ENCODE assay signal across 15 cellular contexts in genomic region chr2:165141601-165142000, GRCh38.
DNase-seq lines count a peak whose midpoint lies in the region; ATAC-seq and TF ChIP-seq lines count a peak whose summit lies in the region.
"Had no signal": no experiment of that assay in that cellular context is flagged by ENCODE, and none has a peak within 500 bp of the region (broad histone marks: within the 10 kb centered on the region; RNA-seq: fewer than 3 reads in every experiment).

No MANE protein-coding gene starts in this region.

- 78 to 91% methylated on average over 1 of the region's 1 CpG for WGBS in testis, 2 donors

- no peak for TF ChIP-seq POLR2A in testis (IDR thresholded peaks at IDR 0.05)

- H2AFZ ChIP-seq in OCI-LY7 (ENCODE audit: low read length): no peak overlapping the region

- H3K9me3 ChIP-seq in OCI-LY7 (ENCODE audit: low read length) (no peaks in the 10 kb centered on the region), testis (no peaks in the 10 kb centered on the region)
- H3K9me3 ChIP-seq: A549, lower lobe of right lung had no signal

- CTCF ChIA-PET in OCI-LY7 (lab: Charles Lee; ENCODE audit: unreplicated experiment): no interaction called here

- intact Hi-C loops in OCI-LY7 (cut with micrococcal nuclease; ENCODE audit: unreplicated experiment): loop anchor here (2.0 kb wide), 1 partner anchor 63 kb away; the partner anchor contains the start of gene SCN3A
- intact Hi-C loops in testis (cut with DNase I; ENCODE audit: low total_unique reads): no loop called here

- POLR2A ChIA-PET in OCI-LY7 (lab: Charles Lee): no interaction called here

- H3K4me3 ChIP-seq in OCI-LY7 (ENCODE audit: low read depth, low read length, poor library complexity, severe bottlenecking) (no peak overlapping the region), epithelial cell of esophagus (ENCODE audit: low read length) (no peak overlapping the region), testis (no peak overlapping the region)
- H3K4me3 ChIP-seq: A549, lower lobe of right lung had no signal

- TF ChIP-seq CTCF in OCI-LY7 (conservative IDR thresholded peaks at IDR 0.05; ENCODE audit: low read length) (peak; percentile 71), epithelial cell of esophagus (IDR thresholded peaks at IDR 0.05; ENCODE audit: insufficient read depth, low read depth, low read length, missing control alignments) (peak; percentile 18), testis (IDR thresholded peaks at IDR 0.05) (peak in 2 of 3 experiments; percentile 19 to 20)

- BruUV-seq in OCI-LY7 (replicated peaks; lab: Mats Ljungman, UMichigan): no TSS peak

- no peaks in the 10 kb centered on the region for H3K27me3 ChIP-seq in testis

- H3K27ac ChIP-seq in OCI-LY7 (ENCODE audit: low read depth, low read length, poor library complexity, severe bottlenecking): no peak overlapping the region
- no peak overlapping the region for H3K27ac ChIP-seq in testis
- H3K27ac ChIP-seq: A549, lower lobe of right lung had no signal

- DNase-seq in NCI-H2081 (lab: John Stamatoyannopoulos, UW) (peak; percentile 7 to 23), NCI-H2081 treated with DMSO at 0.1 percent for 48 hours (lab: John Stamatoyannopoulos, UW) (no peak), OCI-LY7 (ENCODE audit: low spot score) (peak; percentile 24), epithelial cell of esophagus (ENCODE audit: low read depth) (peak; percentile 6), testis (no peak)
- no peak for DNase-seq in effector CD8-positive, alpha-beta T cell (lab: John Stamatoyannopoulos, UW)
- no peak for DNase-seq in central memory CD4-positive, alpha-beta T cell
- DNase-seq: activated CD4-positive, alpha-beta T cell treated with anti-CD3 and anti-CD28 coated beads for 1 hour; hippocampal formation; lower lobe of right lung; NCI-H1694 treated with DMSO at 0.1 percent for 48 hours; SW 1271 had no signal

- no peaks in the 10 kb centered on the region for H3K9me2 ChIP-seq in OCI-LY7 (ENCODE audit: insufficient read depth, low read length)

- no peaks in the 10 kb centered on the region for H4K20me1 ChIP-seq in OCI-LY7 (ENCODE audit: insufficient read depth, low read length)

- H3K4me2 ChIP-seq in OCI-LY7 (ENCODE audit: low read length): no peak overlapping the region
- H3K4me2 ChIP-seq: A549 had no signal

- peaks cover 3% of the 10 kb centered on the region; the same call in 1 of the 2 replicates for H3K36me3 ChIP-seq in OCI-LY7 (ENCODE audit: insufficient read depth, low read length)
- no peaks in the 10 kb centered on the region for H3K36me3 ChIP-seq in testis (ENCODE audit: low read depth, missing control alignments)
- H3K36me3 ChIP-seq: lower lobe of right lung had no signal

- H3K79me2 ChIP-seq in OCI-LY7 (ENCODE audit: insufficient read depth, low read depth, low read length): no peaks in the 10 kb centered on the region

- no peak for ATAC-seq in HG02623 (IDR thresholded peaks at IDR 0.05; ENCODE audit: unreplicated experiment)
- ATAC-seq: A549, HepG2, lower lobe of right lung had no signal

- H3K4me1 ChIP-seq in OCI-LY7 (ENCODE audit: insufficient read depth, low read length, poor library complexity, severe bottlenecking): peaks cover 4% of the 10 kb centered on the region
- no peaks in the 10 kb centered on the region for H3K4me1 ChIP-seq in testis
- H3K4me1 ChIP-seq: A549, lower lobe of right lung had no signal

Comparison
In these comparisons a context has a peak if more than half of its experiments do, and no peak if none do; other contexts are left out.
1. DNase-seq: peak in NCI-H2081 (2 of 2), OCI-LY7 (single experiment) and epithelial cell of esophagus (single experiment); none in NCI-H2081 treated with DMSO at 0.1 percent for 48 hours (single experiment), testis (single experiment), effector CD8-positive, alpha-beta T cell (single experiment) and central memory CD4-positive, alpha-beta T cell (single experiment).
2. CTCF ChIP-seq: peak in every context shown above with its lines; median percentile 71 in OCI-LY7; 20 in testis; 18 in epithelial cell of esophagus.